ENCODE assay signal across 15 cellular contexts in the genomic region with DNA sequence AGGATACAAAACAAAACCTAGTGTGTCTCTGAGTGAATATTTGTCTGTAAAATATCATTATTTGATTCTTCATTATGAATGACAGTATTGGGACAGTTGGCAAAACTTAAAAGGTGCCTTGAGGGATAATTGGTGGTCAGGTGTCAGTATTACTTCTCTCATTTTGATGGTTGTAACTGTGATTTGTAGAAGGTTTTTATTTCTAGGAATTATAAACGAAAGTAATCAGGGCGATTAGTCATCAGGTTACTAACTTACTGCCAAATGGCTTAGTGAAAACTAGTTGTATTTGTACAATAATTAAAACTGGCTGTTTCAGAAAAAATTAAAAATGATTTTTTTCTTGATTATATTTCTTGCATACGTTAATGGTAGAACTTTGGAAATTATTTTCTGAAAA.
DNase-seq lines count a peak whose midpoint lies in the region; FAIRE-seq and TF ChIP-seq lines count a peak whose summit lies in the region.
"Had no signal": no experiment of that assay in that cellular context is flagged by ENCODE, and none has a peak within 500 bp of the region (broad histone marks: within the 10 kb centered on the region; RNA-seq: fewer than 3 reads in every experiment).

No MANE protein-coding gene starts in this region.

- DNase-seq in AG20443 (ENCODE audit: low spot score) (peak; percentile 35), GM03348 (ENCODE audit: low spot score) (peak; percentile 26), amniotic stem cell (lab: John Stamatoyannopoulos, UW) (peak; percentile 3), kidney (no peak), coronary artery (ENCODE audit: low spot score) (no peak), UCSD-AML1 (lab: John Stamatoyannopoulos, UW; ENCODE audit: unreplicated experiment) (no peak), kidney tubule cell (ENCODE audit: low spot score) (no peak)
- DNase-seq: DMS153; NCI-H345; NCI-H69; NK-92 treated with Interleukin-12 subunit alpha and Interleukin-12 subunit beta, amount 100 ng/mL, for 24 hours; PC-3 had no signal

- H3K9ac ChIP-seq in kidney (ENCODE audit: low read length in 2 of 2): no peak overlapping the region

- intact Hi-C loops in kidney (cut with DNase I): no loop called here

- H3K4me3 ChIP-seq in kidney (ENCODE audit: low read length in 2 of 2): no peak overlapping the region
- no peak overlapping the region for H3K4me3 ChIP-seq in coronary artery
- H3K4me3 ChIP-seq: GM12878, SJSA1 had no signal

- TF ChIP-seq CTCF in kidney (IDR thresholded peaks at IDR 0.05; ENCODE audit: borderline replicate concordance, extremely low read depth, insufficient read depth) (no peak), coronary artery (IDR thresholded peaks at IDR 0.05) (no peak)

- no peaks in the 10 kb centered on the region for H3K4me1 ChIP-seq in kidney (ENCODE audit: control insufficient read depth in 1 of 2, insufficient read depth in 1 of 2, low read depth in 1 of 2, low read length in 2 of 2)
- H3K4me1 ChIP-seq: SJSA1 had no signal

- peaks cover 9 to 18% of the 10 kb centered on the region in 2 donors for H3K36me3 ChIP-seq in kidney (ENCODE audit: control insufficient read depth in 1 of 2, insufficient read depth in 2 of 2, low read length in 2 of 2)

- H3K9me3 ChIP-seq in kidney (ENCODE audit: control insufficient read depth in 1 of 2, low read length in 2 of 2): no peaks in the 10 kb centered on the region
- H3K9me3 ChIP-seq: SJSA1 had no signal

- peak; percentile 79 for FAIRE-seq in kidney (lab: Jason Lieb, UNC)
- FAIRE-seq: GM12878 had no signal

- H3K27ac ChIP-seq in kidney (ENCODE audit: low read depth in 2 of 2, low read length in 2 of 2) (no peak overlapping the region), coronary artery (no peak overlapping the region)
- H3K27ac ChIP-seq: C4-2B, SJSA1 had no signal

Comparison
In these comparisons a context has a peak if more than half of its experiments do, and no peak if none do; other contexts are left out.
1. DNase-seq: peak in AG20443 (single experiment), GM03348 (single experiment) and amniotic stem cell (single experiment); none in kidney (single experiment), coronary artery (single experiment), UCSD-AML1 (single experiment) and kidney tubule cell (single experiment).